In genomic region chr7:17502209-17502810, GRCh38 we compare ENCODE assay signal across 23 cellular contexts.
"Had no signal": no experiment of that assay in that cellular context is flagged by ENCODE, and none has a peak within 500 bp of the region (broad histone marks: within the 10 kb centered on the region; RNA-seq: fewer than 3 reads in every experiment).

No MANE protein-coding gene starts in this region.

- H3K27me3 ChIP-seq: spleen had no signal

- H3K27ac ChIP-seq: epithelial cell of prostate, spleen, WERI-Rb-1 had no signal

- H3K36me3 ChIP-seq: spleen, WERI-Rb-1 had no signal

- H3K9me3 ChIP-seq: spleen had no signal

- ATAC-seq: activated CD8-positive, alpha-beta T cell treated with anti-CD3 and anti-CD28 coated beads, Interleukin-2, amount 10 ng/mL, durations not matched to agents 7 days and 5 days; activated naive CD4-positive, alpha-beta T cell treated with anti-CD3 and anti-CD28 coated beads, Interleukin-2, amount 50 U/mL, for 72 hours; effector memory CD8-positive, alpha-beta T cell; left ventricle myocardium superior; sciatic nerve; stimulated activated naive CD8-positive, alpha-beta T cell treated with anti-CD3 and anti-CD28 coated beads, Interleukin-15, amount 100 ng/mL, for 72 hours; T-helper 17 cell had no signal

- H3K4me3 ChIP-seq: spleen had no signal

- H3K27ac Mint-ChIP-seq: activated CD8-positive, alpha-beta T cell treated with anti-CD3 and anti-CD28 coated beads, Interleukin-2, amount 10 ng/mL, durations not matched to agents 7 days and 5 days; activated naive CD4-positive, alpha-beta T cell treated with anti-CD3 and anti-CD28 coated beads, Interleukin-2, amount 50 U/mL, for 72 hours; effector memory CD8-positive, alpha-beta T cell; nephron progenitor cell; stimulated activated naive CD8-positive, alpha-beta T cell treated with anti-CD3 and anti-CD28 coated beads, Interleukin-15, amount 100 ng/mL, for 72 hours; T-helper 17 cell; type B pancreatic cell had no signal

- H3K4me3 Mint-ChIP-seq: activated CD8-positive, alpha-beta T cell treated with anti-CD3 and anti-CD28 coated beads, Interleukin-2, amount 10 ng/mL, durations not matched to agents 7 days and 5 days; brain; central memory CD8-positive, alpha-beta T cell; effector memory CD8-positive, alpha-beta T cell; nephron progenitor cell; stimulated activated naive CD8-positive, alpha-beta T cell treated with anti-CD3 and anti-CD28 coated beads, Interleukin-15, amount 100 ng/mL, for 72 hours; T-helper 17 cell; type B pancreatic cell had no signal

- DNase-seq: activated CD4-positive, alpha-beta T cell treated with anti-CD3 and anti-CD28 coated beads for 4 hours; activated CD8-positive, alpha-beta memory T cell treated with anti-CD3 and anti-CD28 coated beads, Interleukin-2, amount 50 U/mL, for 4 hours; activated CD8-positive, alpha-beta T cell treated with anti-CD3 and anti-CD28 coated beads, Interleukin-2, amount 10 ng/mL, durations not matched to agents 7 days and 5 days; activated gamma-delta T cell; activated T-cell treated with anti-CD3 and anti-CD28 coated beads, Interleukin-2, amount 50 U/mL, for 48 hours; amygdala; dermis blood vessel endothelial cell; effector memory CD8-positive, alpha-beta T cell; hypothalamus; kidney glomerular epithelial cell; left ventricle myocardium superior; mesenchymal stem cell; nephron progenitor cell; spleen; stimulated activated naive CD8-positive, alpha-beta T cell treated with anti-CD3 and anti-CD28 coated beads, Interleukin-15, amount 100 ng/mL, for 72 hours; T-helper 17 cell; WERI-Rb-1 had no signal

- H3K9me3 Mint-ChIP-seq: activated naive CD4-positive, alpha-beta T cell treated with anti-CD3 and anti-CD28 coated beads, Interleukin-2, amount 50 U/mL, for 72 hours; brain; central memory CD8-positive, alpha-beta T cell; effector memory CD8-positive, alpha-beta T cell; nephron progenitor cell; stimulated activated naive CD8-positive, alpha-beta T cell treated with anti-CD3 and anti-CD28 coated beads, Interleukin-15, amount 100 ng/mL, for 72 hours; type B pancreatic cell had no signal

- H3K36me3 Mint-ChIP-seq: activated naive CD4-positive, alpha-beta T cell treated with anti-CD3 and anti-CD28 coated beads, Interleukin-2, amount 50 U/mL, for 72 hours; brain; type B pancreatic cell had no signal

- H3K4me1 Mint-ChIP-seq: central memory CD8-positive, alpha-beta T cell; nephron progenitor cell; stimulated activated naive CD8-positive, alpha-beta T cell treated with anti-CD3 and anti-CD28 coated beads, Interleukin-15, amount 100 ng/mL, for 72 hours; T-helper 17 cell had no signal
